Comparison of ENCODE assay signal across 9 cellular contexts in genomic region chr1:152459596-152460528, GRCh38. TPM values are rescaled to one million over a fixed set of nuclear protein-coding genes. Genes with fewer than 3 reads are reported as not detected.
DNase-seq lines count a peak whose midpoint lies in the region; ATAC-seq and TF ChIP-seq lines count a peak whose summit lies in the region.
"Had no signal": no experiment of that assay in that cellular context is flagged by ENCODE, and none has a peak within 500 bp of the region (broad histone marks: within the 10 kb centered on the region; RNA-seq: fewer than 3 reads in every experiment).

No MANE protein-coding gene starts in this region.

- H3K27me3 ChIP-seq in Panc1 (ENCODE audit: control insufficient read depth, insufficient read depth, low read length), result no peaks in the 10 kb centered on the region
- no peaks in the 10 kb centered on the region for H3K27me3 ChIP-seq in gastroesophageal sphincter

- TF ChIP-seq POLR2A in gastroesophageal sphincter (IDR thresholded peaks at IDR 0.05), result no peak

- in situ Hi-C loops in Panc1 (cut with HindIII; ENCODE audit: low pct_unique_long_range_greater_than_20kb, low sequenced_read_pairs), result no loop called here

- peak; percentile 89 for ATAC-seq in GM19043 (IDR thresholded peaks at IDR 0.05; ENCODE audit: low read depth, unreplicated experiment)
- peak; percentile 83 for ATAC-seq in HG03280 (IDR thresholded peaks at IDR 0.05; ENCODE audit: unreplicated experiment)
- ATAC-seq in Panc1, result peak; percentile 78
- ATAC-seq in gastroesophageal sphincter, result no peak

- no TSS peak for BruUV-seq in Panc1 (replicated peaks; lab: Mats Ljungman, UMichigan)

- POLR2A ChIA-PET in Panc1 (lab: Charles Lee), result no interaction called here

- H3K36me3 ChIP-seq in Panc1 (ENCODE audit: control insufficient read depth, insufficient read depth, low read length) (no peaks in the 10 kb centered on the region), gastroesophageal sphincter (no peaks in the 10 kb centered on the region)

- H3K4me1 ChIP-seq in Panc1 (ENCODE audit: control insufficient read depth, insufficient read depth, low read length) (no peaks in the 10 kb centered on the region), gastroesophageal sphincter (peaks cover 0 to 13% (median 0%) of the 10 kb centered on the region in 3 donors)

- DNase-seq in COR-L47 (lab: John Stamatoyannopoulos, UW) (peak; percentile 18), Panc1 (ENCODE audit: low read depth, low spot score) (peak; percentile 54), activated T-helper 1 cell treated with Interleukin-2 at 50 U/mL for 16 hours (ENCODE audit: low read depth) (peak; percentile 56), pulmonary artery endothelial cell (ENCODE audit: low read depth, low spot score) (peak; percentile 24), ureter (ENCODE audit: low spot score) (peak; percentile 76)

- H3K4me3 ChIP-seq in Panc1 (ENCODE audit: low read depth in 2 of 2, low read length in 2 of 2), result peak overlapping the region; percentile 12 to 29
- peak overlapping the region in 1 of 2 donors; percentile 13 for H3K4me3 ChIP-seq in gastroesophageal sphincter

- intact Hi-C loops in Panc1 (cut with micrococcal nuclease; ENCODE audit: unreplicated experiment), result loop anchor here (5.0 kb wide), 2 partner anchors 318 to 408 kb away; no protein-coding TSS in a partner anchor

- H3K9me3 ChIP-seq in Panc1 (ENCODE audit: control insufficient read depth, insufficient read depth, low read depth, low read length) (no peaks in the 10 kb centered on the region), gastroesophageal sphincter (no peaks in the 10 kb centered on the region)

- CTCF ChIA-PET in Panc1 (lab: Charles Lee), result interaction anchor here (0.6 to 3.2 kb wide), 7 partner anchors 41 to 411 kb away, joined by 3 to 36 read pairs (median 14); no protein-coding TSS in a partner anchor

- TF ChIP-seq CTCF in Panc1 (IDR thresholded peaks at IDR 0.05), result peak; percentile 95
- TF ChIP-seq CTCF in gastroesophageal sphincter (IDR thresholded peaks at IDR 0.05), result peak; percentile 46 to 77 (median 60)

- no peak for TF ChIP-seq EP300 in gastroesophageal sphincter (IDR thresholded peaks at IDR 0.05)

- H3K27ac ChIP-seq in Panc1 (ENCODE audit: low read length) (no peak overlapping the region), gastroesophageal sphincter (peak overlapping the region in 1 of 4 donors; percentile 33)

- WGBS in gastroesophageal sphincter (ENCODE audit: low coverage in 1 of 2), 2 donors, result 41 to 56% methylated on average over 8 of the region's 8 CpGs

RNA-seq across cellular contexts. Expression of gene CRNN, which starts 45.8 kb away (rescaled TPM):
- total RNA-seq in Panc1 (2021; ENCODE audit: unreplicated experiment) (not detected), gastroesophageal sphincter (100 to 1,000 TPM in 1 of 4 donors, 1 to 10 TPM in 3; 2.2 to 103 (median 4.7) TPM), pulmonary artery endothelial cell (not detected in 2 replicates), ureter (not detected)
- polyA plus RNA-seq in Panc1 (2012; ENCODE audit: insufficient read length), result not detected
- total RNA-seq: mononuclear cell had no signal

RNA-seq across cellular contexts. Expression of gene LCE5A, which starts 50.7 kb away (rescaled TPM):
- not detected for total RNA-seq in Panc1 (2021; ENCODE audit: unreplicated experiment)
- not detected for polyA plus RNA-seq in Panc1 (2012; ENCODE audit: insufficient read length)
- not detected for total RNA-seq in gastroesophageal sphincter
- total RNA-seq in pulmonary artery endothelial cell, result not detected in 2 replicates
- total RNA-seq in ureter, result not detected
- total RNA-seq: mononuclear cell had no signal

RNA-seq across cellular contexts. Expression of gene CRCT1, which starts 54.4 kb away (rescaled TPM):
- total RNA-seq in Panc1 (2021; ENCODE audit: unreplicated experiment) (not detected), gastroesophageal sphincter (1 to 10 TPM in 2 of 4 donors, not detected in 2; 1.4 to 3.3 TPM), pulmonary artery endothelial cell (not detected in 2 replicates), ureter (not detected)
- polyA plus RNA-seq in Panc1 (2012; ENCODE audit: insufficient read length), result not detected
- total RNA-seq: mononuclear cell had no signal

Comparison
In these comparisons a context has a peak if more than half of its experiments do, and no peak if none do; other contexts are left out.
1. DNase-seq: peak in every context shown above with its lines; median percentile 76 in ureter; 56 in activated T-helper 1 cell treated with Interleukin-2 at 50 U/mL for 16 hours; 54 in Panc1; 24 in pulmonary artery endothelial cell; 18 in COR-L47.